16 cellular contexts compared by ENCODE assay signal in genomic region chr16:69371564-69371963, GRCh38. TPM values are rescaled to one million over a fixed set of nuclear protein-coding genes. Genes with fewer than 3 reads are reported as not detected.
DNase-seq lines count a peak whose midpoint lies in the region; ATAC-seq lines count a peak whose summit lies in the region.
"Had no signal": no experiment of that assay in that cellular context is flagged by ENCODE, and none has a peak within 500 bp of the region (broad histone marks: within the 10 kb centered on the region; RNA-seq: fewer than 3 reads in every experiment).

No MANE protein-coding gene starts in this region.

- CTCF ChIA-PET in activated CD8-positive, alpha-beta memory T cell treated with anti-CD3 and anti-CD28 coated beads, Interleukin-2, amount 10 ng/mL, durations not matched to agents 7 days and 5 days (lab: Charles Lee) = no interaction called here

- peaks cover 46% of the 10 kb centered on the region for H3K36me3 Mint-ChIP-seq in activated CD8-positive, alpha-beta memory T cell treated with anti-CD3 and anti-CD28 coated beads, Interleukin-2, amount 10 ng/mL, durations not matched to agents 7 days and 5 days
- peaks cover 50% of the 10 kb centered on the region for H3K36me3 Mint-ChIP-seq in central memory CD8-positive, alpha-beta T cell (ENCODE audit: insufficient read depth)
- H3K36me3 Mint-ChIP-seq in stimulated activated effector memory CD8-positive, alpha-beta T cell treated with anti-CD3 and anti-CD28 coated beads, Interleukin-12 subunit alpha, Interleukin-12 subunit beta, amount 100 ng/mL, for 72 hours = peaks cover 85% of the 10 kb centered on the region

- H3K27me3 Mint-ChIP-seq in activated CD8-positive, alpha-beta memory T cell treated with anti-CD3 and anti-CD28 coated beads, Interleukin-2, amount 10 ng/mL, durations not matched to agents 7 days and 5 days = no peaks in the 10 kb centered on the region
- H3K27me3 Mint-ChIP-seq in central memory CD8-positive, alpha-beta T cell = no peaks in the 10 kb centered on the region

- H3K4me1 Mint-ChIP-seq in activated CD8-positive, alpha-beta memory T cell treated with anti-CD3 and anti-CD28 coated beads, Interleukin-2, amount 10 ng/mL, durations not matched to agents 7 days and 5 days = peaks cover 14% of the 10 kb centered on the region
- H3K4me1 Mint-ChIP-seq in central memory CD8-positive, alpha-beta T cell = peaks cover 10% of the 10 kb centered on the region
- peaks cover 19% of the 10 kb centered on the region for H3K4me1 Mint-ChIP-seq in stimulated activated effector memory CD8-positive, alpha-beta T cell treated with anti-CD3 and anti-CD28 coated beads, Interleukin-12 subunit alpha, Interleukin-12 subunit beta, amount 100 ng/mL, for 72 hours

- no peaks in the 10 kb centered on the region for H3K9me3 Mint-ChIP-seq in activated CD8-positive, alpha-beta memory T cell treated with anti-CD3 and anti-CD28 coated beads, Interleukin-2, amount 10 ng/mL, durations not matched to agents 7 days and 5 days (ENCODE audit: low read depth)
- H3K9me3 Mint-ChIP-seq in central memory CD8-positive, alpha-beta T cell = no peaks in the 10 kb centered on the region
- no peaks in the 10 kb centered on the region for H3K9me3 Mint-ChIP-seq in stimulated activated effector memory CD8-positive, alpha-beta T cell treated with anti-CD3 and anti-CD28 coated beads, Interleukin-12 subunit alpha, Interleukin-12 subunit beta, amount 100 ng/mL, for 72 hours

- H3K27ac Mint-ChIP-seq in activated CD8-positive, alpha-beta memory T cell treated with anti-CD3 and anti-CD28 coated beads, Interleukin-2, amount 10 ng/mL, durations not matched to agents 7 days and 5 days = peak overlapping the region; percentile 56
- H3K27ac Mint-ChIP-seq in central memory CD8-positive, alpha-beta T cell (ENCODE audit: low read depth) = peak overlapping the region; percentile 76
- peak overlapping the region; percentile 73 for H3K27ac Mint-ChIP-seq in stimulated activated effector memory CD8-positive, alpha-beta T cell treated with anti-CD3 and anti-CD28 coated beads, Interleukin-12 subunit alpha, Interleukin-12 subunit beta, amount 100 ng/mL, for 72 hours

- ATAC-seq in activated CD8-positive, alpha-beta memory T cell treated with anti-CD3 and anti-CD28 coated beads, Interleukin-2, amount 10 ng/mL, durations not matched to agents 7 days and 5 days = no peak
- no peak for ATAC-seq in central memory CD8-positive, alpha-beta T cell (replicated peaks; ENCODE audit: extremely low read depth, poor library complexity, severe bottlenecking)
- no peak for ATAC-seq in stimulated activated effector memory CD8-positive, alpha-beta T cell treated with anti-CD3 and anti-CD28 coated beads, Interleukin-12 subunit alpha, Interleukin-12 subunit beta, amount 100 ng/mL, for 72 hours
- ATAC-seq in GM18909 (IDR thresholded peaks at IDR 0.05; ENCODE audit: poor library complexity, unreplicated experiment) = no peak

- no peak for DNase-seq in activated CD8-positive, alpha-beta memory T cell treated with anti-CD3 and anti-CD28 coated beads, Interleukin-2, amount 10 ng/mL, durations not matched to agents 7 days and 5 days
- DNase-seq in activated CD8-positive, alpha-beta memory T cell treated with anti-CD3 and anti-CD28 coated beads for 24 hours = no peak
- DNase-seq in Jurkat, Clone E6-1 (ENCODE audit: low read depth, low spot score) = peak; percentile 64
- DNase-seq in central memory CD8-positive, alpha-beta T cell (ENCODE audit: low spot score in 2 of 2) = no peak
- no peak for DNase-seq in stimulated activated effector memory CD8-positive, alpha-beta T cell treated with anti-CD3 and anti-CD28 coated beads, Interleukin-12 subunit alpha, Interleukin-12 subunit beta, amount 100 ng/mL, for 72 hours (ENCODE audit: low spot score in 2 of 2)
- DNase-seq in HUDEP-2 (lab: John Stamatoyannopoulos, UW; ENCODE audit: unreplicated experiment in 76 of 76) (no peak), T-helper 9 cell (no peak)
- DNase-seq: 8988T, DMS53, MG63, NCI-H1105, NCI-H187, NCI-H446 treated with DMSO at 0.1 percent for 48 hours, NCI-H82, SIG-M5 had no signal

- H3K4me3 Mint-ChIP-seq in activated CD8-positive, alpha-beta memory T cell treated with anti-CD3 and anti-CD28 coated beads, Interleukin-2, amount 10 ng/mL, durations not matched to agents 7 days and 5 days = no peak overlapping the region
- no peak overlapping the region for H3K4me3 Mint-ChIP-seq in central memory CD8-positive, alpha-beta T cell
- no peak overlapping the region for H3K4me3 Mint-ChIP-seq in stimulated activated effector memory CD8-positive, alpha-beta T cell treated with anti-CD3 and anti-CD28 coated beads, Interleukin-12 subunit alpha, Interleukin-12 subunit beta, amount 100 ng/mL, for 72 hours

- no peak overlapping the region for H3K4me3 ChIP-seq in Jurkat, Clone E6-1 (ENCODE audit: low read length)
- H3K4me3 ChIP-seq: MG63 had no signal

RNA-seq across cellular contexts. Expression of gene TERF2, which starts 14.2 kb away (rescaled TPM):
- total RNA-seq in activated CD8-positive, alpha-beta memory T cell treated with anti-CD3 and anti-CD28 coated beads, Interleukin-2, amount 10 ng/mL, durations not matched to agents 7 days and 5 days = 10 to 100 TPM; 48.7 to 58.2 TPM
- 61.7 TPM for polyA plus RNA-seq in Jurkat, Clone E6-1 (2012; ENCODE audit: insufficient read depth, insufficient read length)

RNA-seq across cellular contexts. Expression of gene TMED6, which starts 20.0 kb away (rescaled TPM):
- 1 to 10 TPM; 1.5 TPM for total RNA-seq in activated CD8-positive, alpha-beta memory T cell treated with anti-CD3 and anti-CD28 coated beads, Interleukin-2, amount 10 ng/mL, durations not matched to agents 7 days and 5 days
- polyA plus RNA-seq in Jurkat, Clone E6-1 (2012; ENCODE audit: insufficient read depth, insufficient read length) = 1.2 TPM

RNA-seq across cellular contexts. Expression of gene NIP7, which starts 32.0 kb away (rescaled TPM):
- 10 to 100 TPM; 36.2 to 48.8 TPM for total RNA-seq in activated CD8-positive, alpha-beta memory T cell treated with anti-CD3 and anti-CD28 coated beads, Interleukin-2, amount 10 ng/mL, durations not matched to agents 7 days and 5 days
- polyA plus RNA-seq in Jurkat, Clone E6-1 (2012; ENCODE audit: insufficient read depth, insufficient read length) = 52.2 TPM

RNA-seq across cellular contexts. Expression of gene COG8, which starts 32.2 kb away (rescaled TPM):
- 10 to 100 TPM; 27.6 to 32.7 TPM for total RNA-seq in activated CD8-positive, alpha-beta memory T cell treated with anti-CD3 and anti-CD28 coated beads, Interleukin-2, amount 10 ng/mL, durations not matched to agents 7 days and 5 days
- 15.3 TPM for polyA plus RNA-seq in Jurkat, Clone E6-1 (2012; ENCODE audit: insufficient read depth, insufficient read length)

RNA-seq across cellular contexts. Expression of gene PDF, which starts 41.2 kb away (rescaled TPM):
- total RNA-seq in activated CD8-positive, alpha-beta memory T cell treated with anti-CD3 and anti-CD28 coated beads, Interleukin-2, amount 10 ng/mL, durations not matched to agents 7 days and 5 days = 10 to 100 TPM; 18.3 to 21.3 TPM
- polyA plus RNA-seq in Jurkat, Clone E6-1 (2012; ENCODE audit: insufficient read depth, insufficient read length) = 23.9 TPM
